ENCODE assay signal across 9 cellular contexts in genomic region chr4:68504836-68505235, GRCh38. TPM values are rescaled to one million over a fixed set of nuclear protein-coding genes. Genes with fewer than 3 reads are reported as not detected.
"Had no signal": no experiment of that assay in that cellular context is flagged by ENCODE, and none has a peak within 500 bp of the region (broad histone marks: within the 10 kb centered on the region; RNA-seq: fewer than 3 reads in every experiment).

No MANE protein-coding gene starts in this region.

RNA-seq across cellular contexts. Expression of gene TMPRSS11E, which starts 57.6 kb away (rescaled TPM):
- total RNA-seq: activated T-helper 2 cell treated with anti-CD3 and anti-CD28 coated beads, Interferon-gamma antibody, Interleukin-2, Interleukin-4, amounts not matched to agents 10 μg/mL and 5 μg/mL and 100 μg/mL, durations not matched to agents 14 hours and 24 hours and 36 hours; ascending aorta; cardiac muscle cell; chondrocyte; colonic mucosa; PC-3; Peyer's patch; SJSA1 had no signal
- polyA plus RNA-seq: cardiac muscle cell, SK-N-SH had no signal
